Comparison of ENCODE assay signal across 8 cellular contexts in the genomic region with DNA sequence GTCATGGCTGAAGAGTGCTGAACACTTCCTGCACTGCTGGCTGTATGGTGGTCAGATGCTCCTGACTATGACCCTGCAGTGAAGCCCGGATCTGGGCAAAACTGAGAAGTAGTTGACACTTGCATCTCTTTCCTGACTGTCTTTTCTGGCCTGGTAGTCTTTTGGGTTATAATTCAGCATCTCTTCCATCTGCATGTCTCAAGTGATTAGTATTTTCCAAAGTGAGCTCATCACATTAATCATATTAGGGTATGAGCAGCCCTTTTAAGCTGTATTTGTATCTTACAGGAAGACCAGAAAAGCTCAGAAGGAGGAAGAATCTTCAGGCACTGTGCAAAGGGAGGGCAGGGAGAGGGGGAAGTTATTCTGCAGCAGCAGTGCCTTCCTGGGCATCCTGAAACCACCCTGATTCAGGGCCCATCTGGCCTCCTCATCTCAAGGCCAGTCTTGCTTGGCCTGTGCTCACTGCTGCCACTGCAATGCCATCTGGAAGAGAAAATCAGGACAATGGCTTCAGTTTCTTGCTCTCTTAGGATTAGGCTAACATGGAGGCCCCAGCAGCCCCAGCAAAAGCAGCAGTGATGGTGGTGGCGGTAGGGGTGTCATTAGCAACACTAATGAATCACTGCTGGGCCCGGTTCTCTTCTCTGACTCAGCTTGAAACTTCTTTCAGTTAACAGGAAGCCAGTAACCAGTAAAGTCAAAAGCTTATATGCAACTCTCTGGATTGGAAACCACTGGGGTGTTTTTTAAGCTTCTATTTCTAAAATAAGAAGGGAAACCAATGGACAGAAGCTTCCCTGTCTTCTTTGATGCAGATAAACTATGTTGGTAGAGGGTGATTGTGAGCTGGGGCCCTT.
DNase-seq lines count a peak whose midpoint lies in the region; ATAC-seq and TF ChIP-seq lines count a peak whose summit lies in the region.

No MANE protein-coding gene starts in this region.

- DNase-seq in BJ (ENCODE audit: low read depth), result peak; percentile 54
- DNase-seq in GM19240 (ENCODE audit: insufficient read length, low spot score), result peak; percentile 55
- peak; percentile 89 for DNase-seq in SKM-1 (lab: John Stamatoyannopoulos, UW; ENCODE audit: unreplicated experiment)
- DNase-seq in ascending aorta (ENCODE audit: low spot score in 2 of 2), result peak in 1 of 2 donors; percentile 79
- peak; percentile 74 for DNase-seq in iPS-NIHi7 (ENCODE audit: extremely low spot score)
- peak; percentile 86 for DNase-seq in stimulated activated CD4-positive, alpha-beta T cell treated with anti-CD3 and anti-CD28 coated beads, Interleukin-1b, Interleukin-23, amount 100 ng/mL, for 48 hours
- no peak for DNase-seq in SJCRH30

- H3K27me3 ChIP-seq in BJ (ENCODE audit: control insufficient read depth, insufficient read depth, low read length) (no peaks in the 10 kb centered on the region), ascending aorta (no peaks in the 10 kb centered on the region), SJCRH30 (no peaks in the 10 kb centered on the region)

- H3K9me3 ChIP-seq in ascending aorta (peaks cover 0 to 6% of the 10 kb centered on the region in 2 donors), SJCRH30 (replicated peaks) (peaks cover 8% of the 10 kb centered on the region)

- POLR2A ChIA-PET in BJ (lab: Charles Lee), result no interaction called here

- peak; percentile 96 for ATAC-seq in HG03378 (IDR thresholded peaks at IDR 0.05; ENCODE audit: unreplicated experiment)

- CTCF ChIA-PET in BJ (lab: Yijun Ruan, JAX), result interaction anchor here (0.5 to 2.0 kb wide), 6 partner anchors 9 to 354 kb away, joined by 3 to 6 read pairs (median 4); no protein-coding TSS in a partner anchor

- intact Hi-C loops in ascending aorta (cut with DNase I), result no loop called here

- H3K36me3 ChIP-seq in BJ (ENCODE audit: control insufficient read depth, insufficient read depth, low read length) (no peaks in the 10 kb centered on the region), ascending aorta (no peaks in the 10 kb centered on the region), SJCRH30 (0 out of 2 replicates have a peak, but pooled peaks cover 2% of the 10 kb centered on the region)

- H3K4me1 ChIP-seq in ascending aorta, result peaks cover 4 to 13% of the 10 kb centered on the region in 2 donors
- peaks cover 10% of the 10 kb centered on the region for H3K4me1 ChIP-seq in SJCRH30

- 0 out of 2 replicates have a peak, but pooled peaks have one; percentile 4 for TF ChIP-seq CTCF in BJ (IDR thresholded peaks at IDR 0.05; ENCODE audit: insufficient read depth, low read depth, low read length)
- TF ChIP-seq CTCF in ascending aorta (IDR thresholded peaks at IDR 0.05), result no peak

- H3K27ac ChIP-seq in ascending aorta (peak overlapping the region; percentile 68 to 71), SJCRH30 (no peak overlapping the region)

- H3K4me3 ChIP-seq in BJ (ENCODE audit: low read depth, low read length) (no peak overlapping the region), ascending aorta (no peak overlapping the region), SJCRH30 (no peak overlapping the region)

Comparison
In these comparisons a context has a peak if more than half of its experiments do, and no peak if none do; other contexts are left out.
1. DNase-seq: peak in BJ (single experiment), GM19240 (single experiment), SKM-1 (single experiment), iPS-NIHi7 (single experiment) and stimulated activated CD4-positive, alpha-beta T cell treated with anti-CD3 and anti-CD28 coated beads, Interleukin-1b, Interleukin-23, amount 100 ng/mL, for 48 hours (single experiment); none in SJCRH30 (0 of 2).